In the genomic region with DNA sequence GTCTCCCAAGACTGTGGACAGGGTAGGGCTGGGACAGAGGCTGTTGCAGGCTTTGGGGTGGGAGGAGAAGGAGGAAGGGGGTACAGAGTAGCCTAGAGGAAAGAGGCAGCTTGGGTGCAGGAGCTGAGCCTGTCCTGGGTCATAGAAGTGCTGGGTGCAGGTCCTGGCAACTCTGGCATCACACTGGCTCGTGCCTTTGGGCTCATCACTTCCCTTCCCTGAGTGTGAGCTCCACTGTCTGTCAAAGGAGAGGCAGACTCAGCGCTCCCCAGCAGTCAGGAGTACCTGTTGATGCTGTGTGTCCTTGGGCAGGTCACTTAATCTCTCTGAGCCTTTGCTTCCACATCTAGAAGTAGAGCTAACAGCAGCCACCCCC, we compare ENCODE assay signal across 24 cellular contexts.
"Had no signal": no experiment of that assay in that cellular context is flagged by ENCODE, and none has a peak within 500 bp of the region (broad histone marks: within the 10 kb centered on the region; RNA-seq: fewer than 3 reads in every experiment).

No MANE protein-coding gene starts in this region.

- H3K4me3 ChIP-seq: ascending aorta, body of pancreas, SK-N-MC had no signal

- DNase-seq: activated B cell treated with CpG ODN at 0.5 μM for 24 hours; activated CD4-positive, alpha-beta memory T cell treated with anti-CD3 and anti-CD28 coated beads for 36 hours; activated CD4-positive, alpha-beta T cell treated with anti-CD3 and anti-CD28 coated beads for 1 hour; activated CD4-positive, alpha-beta T cell treated with anti-CD3 and anti-CD28 coated beads, Interleukin-2, amount 10 ng/mL, durations not matched to agents 7 days and 5 days; activated effector memory CD4-positive, alpha-beta T cell treated with Interleukin-2 at 50 U/mL for 16 hours; activated naive CD4-positive, alpha-beta T cell; activated T-cell treated with anti-CD3 and anti-CD28 coated beads, Interleukin-2, amount 50 U/mL, for 24 hours; amniotic stem cell; body of pancreas; Kasumi-1; NCI-H146; NCI-H1930; NCI-H2171; NCI-H226; NCI-H526; NCI-H82; T-cell; T-helper 2 cell; T1000 had no signal

- H3K4me3 Mint-ChIP-seq: activated B cell treated with CpG ODN at 0.5 μM for 24 hours; activated CD4-positive, alpha-beta memory T cell treated with anti-CD3 and anti-CD28 coated beads for 36 hours; activated CD4-positive, alpha-beta T cell treated with anti-CD3 and anti-CD28 coated beads, Interleukin-2, amount 10 ng/mL, durations not matched to agents 7 days and 5 days; activated naive CD4-positive, alpha-beta T cell treated with anti-CD3 and anti-CD28 coated beads, Interleukin-2, amount 50 U/mL, for 24 hours; activated T-cell treated with anti-CD3 and anti-CD28 coated beads, Interleukin-2, amount 50 U/mL, for 24 hours; activated T-helper 1 cell treated with anti-CD3 and anti-CD28 coated beads, Interleukin-12 subunit alpha, Interleukin-12 subunit beta, Interleukin-2, Interleukin-4 antibody, amounts not matched to agents 30 ng/mL and 10 ng/mL and 1 ng/mL, durations not matched to agents 14 hours and 24 hours and 36 hours; T-cell had no signal

- H3K9me3 ChIP-seq: ascending aorta, body of pancreas had no signal

- ATAC-seq: body of pancreas, Right ventricle myocardium inferior, T-cell had no signal

- H3K27ac Mint-ChIP-seq: activated B cell treated with CpG ODN at 0.5 μM for 24 hours; activated CD4-positive, alpha-beta memory T cell treated with anti-CD3 and anti-CD28 coated beads for 36 hours; activated CD4-positive, alpha-beta T cell treated with anti-CD3 and anti-CD28 coated beads, Interleukin-2, amount 10 ng/mL, durations not matched to agents 7 days and 5 days; activated naive CD4-positive, alpha-beta T cell treated with anti-CD3 and anti-CD28 coated beads, Interleukin-2, amount 50 U/mL, for 24 hours; activated T-cell treated with anti-CD3 and anti-CD28 coated beads, Interleukin-2, amount 50 U/mL, for 24 hours; activated T-helper 1 cell treated with anti-CD3 and anti-CD28 coated beads, Interleukin-12 subunit alpha, Interleukin-12 subunit beta, Interleukin-2, Interleukin-4 antibody, amounts not matched to agents 30 ng/mL and 10 ng/mL and 1 ng/mL, durations not matched to agents 14 hours and 24 hours and 36 hours; T-cell had no signal

- H3K4me1 Mint-ChIP-seq: activated B cell treated with CpG ODN at 0.5 μM for 24 hours; activated CD4-positive, alpha-beta T cell treated with anti-CD3 and anti-CD28 coated beads, Interleukin-2, amount 10 ng/mL, durations not matched to agents 7 days and 5 days; activated naive CD4-positive, alpha-beta T cell treated with anti-CD3 and anti-CD28 coated beads, Interleukin-2, amount 50 U/mL, for 24 hours; T-cell had no signal

- H3K36me3 ChIP-seq: ascending aorta had no signal

- H3K27ac ChIP-seq: ascending aorta, body of pancreas, SK-N-MC had no signal

- H3K4me1 ChIP-seq: ascending aorta, body of pancreas had no signal

- H3K36me3 Mint-ChIP-seq: activated CD4-positive, alpha-beta memory T cell treated with anti-CD3 and anti-CD28 coated beads for 36 hours; activated naive CD4-positive, alpha-beta T cell treated with anti-CD3 and anti-CD28 coated beads, Interleukin-2, amount 50 U/mL, for 24 hours; T-cell had no signal

- H3K9me3 Mint-ChIP-seq: activated B cell treated with CpG ODN at 0.5 μM for 24 hours; activated CD4-positive, alpha-beta memory T cell treated with anti-CD3 and anti-CD28 coated beads for 36 hours; activated CD4-positive, alpha-beta T cell treated with anti-CD3 and anti-CD28 coated beads, Interleukin-2, amount 10 ng/mL, durations not matched to agents 7 days and 5 days; activated naive CD4-positive, alpha-beta T cell treated with anti-CD3 and anti-CD28 coated beads, Interleukin-2, amount 50 U/mL, for 24 hours; activated T-cell treated with anti-CD3 and anti-CD28 coated beads, Interleukin-2, amount 50 U/mL, for 24 hours; activated T-helper 1 cell treated with anti-CD3 and anti-CD28 coated beads, Interleukin-12 subunit alpha, Interleukin-12 subunit beta, Interleukin-2, Interleukin-4 antibody, amounts not matched to agents 30 ng/mL and 10 ng/mL and 1 ng/mL, durations not matched to agents 14 hours and 24 hours and 36 hours; T-cell had no signal

- H3K27me3 ChIP-seq: ascending aorta, body of pancreas had no signal
